ENCODE assay signal across 9 cellular contexts in the genomic region with DNA sequence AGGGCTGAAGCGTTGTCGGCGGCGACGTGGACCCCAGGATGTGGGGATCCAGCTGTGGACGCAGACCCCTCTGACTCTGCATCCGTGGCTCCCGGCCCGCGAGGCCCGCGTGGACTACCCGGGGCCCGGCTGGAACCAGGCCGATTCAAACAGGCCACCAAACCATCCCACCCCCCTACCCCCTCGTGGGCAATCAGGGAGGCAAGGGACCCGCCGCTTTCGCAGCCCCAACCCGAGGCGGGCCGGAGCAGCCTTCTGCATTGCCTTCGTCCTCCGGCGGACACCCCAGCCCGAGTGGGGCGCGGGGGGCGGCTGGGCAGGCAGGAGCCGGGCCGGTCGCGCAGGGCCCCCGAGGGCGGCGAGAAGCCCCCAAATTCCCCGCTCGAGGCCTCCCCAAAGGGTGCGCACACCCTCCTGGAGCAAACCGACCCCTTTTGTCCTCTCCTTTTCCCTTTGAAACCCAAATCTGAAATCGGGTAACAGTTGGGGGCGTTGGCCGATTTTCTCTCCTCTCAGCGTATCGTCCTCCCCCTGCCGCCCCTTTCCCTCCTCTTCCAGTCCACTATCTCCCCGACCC. TPM values are rescaled to one million over a fixed set of nuclear protein-coding genes. Genes with fewer than 3 reads are reported as not detected.
DNase-seq lines count a peak whose midpoint lies in the region; ATAC-seq and TF ChIP-seq lines count a peak whose summit lies in the region.
"Had no signal": no experiment of that assay in that cellular context is flagged by ENCODE, and none has a peak within 500 bp of the region (broad histone marks: within the 10 kb centered on the region; RNA-seq: fewer than 3 reads in every experiment).

No MANE protein-coding gene starts in this region.

- no peak for TF ChIP-seq EP300 in Ishikawa (IDR thresholded peaks at IDR 0.05; ENCODE audit: borderline replicate concordance)

- H3K4me3 Mint-ChIP-seq in CD4-positive, alpha-beta memory T cell, result peak overlapping the region in 6 of 8 donors; percentile 26 to 72 (median 64)
- H3K4me3 Mint-ChIP-seq in central memory CD8-positive, alpha-beta T cell, result peak overlapping the region; percentile 51
- peak overlapping the region in 1 of 3 donors; percentile 63 for H3K4me3 Mint-ChIP-seq in T-cell

- ATAC-seq in central memory CD8-positive, alpha-beta T cell (replicated peaks; ENCODE audit: extremely low read depth, poor library complexity, severe bottlenecking), result no peak
- ATAC-seq in GM21390 (IDR thresholded peaks at IDR 0.05; ENCODE audit: unreplicated experiment), result no peak
- no peak for ATAC-seq in T-cell (replicated peaks in 1 of 4)

- CTCF ChIA-PET in CD4-positive, alpha-beta memory T cell (lab: Charles Lee; ENCODE audit: partially characterized antibody), result interaction anchor here (0.9 to 4.2 kb wide), 24 partner anchors 8 to 1315 kb away, joined by 3 to 114 read pairs (median 6); a partner anchor contains a TSS
- CTCF ChIA-PET in T-cell (lab: Charles Lee), result interaction anchor here (0.6 to 2.6 kb wide), 24 partner anchors 8 to 1787 kb away, joined by 3 to 85 read pairs (median 6); a partner anchor contains a TSS

- peak overlapping the region in 2 of 7 donors; percentile 68 to 93 for H3K27ac Mint-ChIP-seq in CD4-positive, alpha-beta memory T cell
- peak overlapping the region; percentile 85 for H3K27ac Mint-ChIP-seq in central memory CD8-positive, alpha-beta T cell (ENCODE audit: low read depth)
- H3K27ac Mint-ChIP-seq in T-cell, result no peak overlapping the region

- peaks cover 18 to 48% (median 32%) of the 10 kb centered on the region in 4 donors for H3K4me1 Mint-ChIP-seq in CD4-positive, alpha-beta memory T cell
- peaks cover 34% of the 10 kb centered on the region for H3K4me1 Mint-ChIP-seq in central memory CD8-positive, alpha-beta T cell
- H3K4me1 Mint-ChIP-seq in T-cell, result peaks cover 36 to 47% (median 42%) of the 10 kb centered on the region in 3 donors

- DNase-seq in CD4-positive, alpha-beta memory T cell, result no peak
- no peak for DNase-seq in central memory CD8-positive, alpha-beta T cell (ENCODE audit: low spot score in 2 of 2)
- DNase-seq in T-cell, result no peak
- DNase-seq in GOT3 (lab: John Stamatoyannopoulos, UW), result no peak
- DNase-seq in stimulated activated CD4-positive, alpha-beta T cell treated with anti-CD3 and anti-CD28 coated beads, Interleukin-1b, Interleukin-23, amount 100 ng/mL, for 48 hours, result no peak

- peak overlapping the region in 1 of 2 donors; percentile 18 for H3K4me3 ChIP-seq in CD4-positive, alpha-beta memory T cell (ENCODE audit: low read length in 2 of 2)
- H3K4me3 ChIP-seq in mucosa of rectum (ENCODE audit: low read length in 2 of 2), result peak overlapping the region; percentile 10 to 53

- peaks cover 0 to 31% (median 2%) of the 10 kb centered on the region in 8 donors for H3K9me3 Mint-ChIP-seq in CD4-positive, alpha-beta memory T cell
- H3K9me3 Mint-ChIP-seq in central memory CD8-positive, alpha-beta T cell, result no peaks in the 10 kb centered on the region
- H3K9me3 Mint-ChIP-seq in T-cell, result no peaks in the 10 kb centered on the region

- H3K27me3 ChIP-seq in CD4-positive, alpha-beta memory T cell (ENCODE audit: insufficient read depth, low read length), result peaks cover 70% of the 10 kb centered on the region
- H3K27me3 ChIP-seq in mucosa of rectum (ENCODE audit: control insufficient read depth in 2 of 2, insufficient read depth in 2 of 2, low read length in 2 of 2), result peaks cover 67 to 80% of the 10 kb centered on the region in 2 donors

- H3K9ac ChIP-seq in mucosa of rectum (ENCODE audit: low read depth in 1 of 2, low read length in 2 of 2), result no peak overlapping the region

- peaks cover 52% of the 10 kb centered on the region for H3K4me1 ChIP-seq in CD4-positive, alpha-beta memory T cell (ENCODE audit: insufficient read depth, low read length)
- H3K4me1 ChIP-seq in mucosa of rectum (ENCODE audit: control insufficient read depth in 2 of 2, insufficient read depth in 2 of 2, low read length in 2 of 2), result peaks cover 11 to 20% of the 10 kb centered on the region in 2 donors

- H3K36me3 Mint-ChIP-seq in CD4-positive, alpha-beta memory T cell, result peaks cover 7 to 9% of the 10 kb centered on the region in 2 donors
- H3K36me3 Mint-ChIP-seq in central memory CD8-positive, alpha-beta T cell (ENCODE audit: insufficient read depth), result peaks cover 30% of the 10 kb centered on the region
- H3K36me3 Mint-ChIP-seq in T-cell, result peaks cover 4% of the 10 kb centered on the region

- POLR2A ChIA-PET in CD4-positive, alpha-beta memory T cell (lab: Charles Lee; ENCODE audit: partially characterized antibody), result interaction anchor here (0.9 to 1.7 kb wide), 3 partner anchors 94 to 940 kb away, joined by 4 to 6 read pairs (median 4); a partner anchor contains a TSS
- POLR2A ChIA-PET in T-cell (lab: Charles Lee), result interaction anchor here in 1 of 2 donors (0.6 to 0.7 kb wide), 4 partner anchors 140 to 1742 kb away, joined by 3 to 6 read pairs (median 4); no protein-coding TSS in a partner anchor

- H3K27me3 Mint-ChIP-seq in CD4-positive, alpha-beta memory T cell, result peaks cover 46 to 51% of the 10 kb centered on the region in 2 donors
- peaks cover 76% of the 10 kb centered on the region for H3K27me3 Mint-ChIP-seq in central memory CD8-positive, alpha-beta T cell
- peaks cover 57 to 62% of the 10 kb centered on the region in 2 donors for H3K27me3 Mint-ChIP-seq in T-cell

- no peaks in the 10 kb centered on the region for H3K9me3 ChIP-seq in CD4-positive, alpha-beta memory T cell (ENCODE audit: control insufficient read depth in 1 of 2, low read length in 2 of 2)
- H3K9me3 ChIP-seq in mucosa of rectum (ENCODE audit: control insufficient read depth in 2 of 2, low read length in 2 of 2), result no peaks in the 10 kb centered on the region

- no peaks in the 10 kb centered on the region for H3K36me3 ChIP-seq in CD4-positive, alpha-beta memory T cell (ENCODE audit: insufficient read depth, low read length)
- H3K36me3 ChIP-seq in mucosa of rectum (ENCODE audit: control insufficient read depth in 2 of 2, insufficient read depth in 2 of 2, low read length in 2 of 2), result no peaks in the 10 kb centered on the region

- H3K27ac ChIP-seq in CD4-positive, alpha-beta memory T cell (ENCODE audit: low read depth, low read length), result no peak overlapping the region
- H3K27ac ChIP-seq in mucosa of rectum (ENCODE audit: low read depth in 2 of 2, low read length in 2 of 2), result no peak overlapping the region

- intact Hi-C loops in CD4-positive, alpha-beta memory T cell (cut with micrococcal nuclease), result loop anchor here (1.0 to 10.0 kb wide), 11 partner anchors 12 to 1537 kb away; a partner anchor contains a TSS

- no peak for TF ChIP-seq RAD21 in Ishikawa (IDR thresholded peaks at IDR 0.05; ENCODE audit: low read depth)

TF ChIP-seq in Ishikawa, 13 proteins besides CTCF, POLR2A, EP300 and RAD21:
- no peak for TF ChIP-seq YY1 (IDR thresholded peaks at IDR 0.05; ENCODE audit: low read depth)
- TF ChIP-seq ZBTB7A (IDR thresholded peaks at IDR 0.05; ENCODE audit: low read depth), result 0 out of 2 replicates have a peak, but pooled peaks have one; percentile 27

RNA-seq across cellular contexts. Expression of a gene that starts 7.3 kb away (rescaled TPM):
- not detected for total RNA-seq in CD4-positive, alpha-beta memory T cell
- not detected for polyA plus RNA-seq in CD4-positive, alpha-beta memory T cell
- total RNA-seq in T-cell, result not detected
- total RNA-seq: HT-29 had no signal

RNA-seq across cellular contexts. Expression of a gene that starts 53.4 kb away (rescaled TPM):
- total RNA-seq in CD4-positive, alpha-beta memory T cell, result 10 to 100 TPM; 14.7 to 15.2 TPM
- 10 to 100 TPM; 10.8 to 11.7 TPM for polyA plus RNA-seq in CD4-positive, alpha-beta memory T cell
- 10 to 100 TPM; 11.3 to 17.9 (median 14.8) TPM for total RNA-seq in T-cell
